In the genomic region with DNA sequence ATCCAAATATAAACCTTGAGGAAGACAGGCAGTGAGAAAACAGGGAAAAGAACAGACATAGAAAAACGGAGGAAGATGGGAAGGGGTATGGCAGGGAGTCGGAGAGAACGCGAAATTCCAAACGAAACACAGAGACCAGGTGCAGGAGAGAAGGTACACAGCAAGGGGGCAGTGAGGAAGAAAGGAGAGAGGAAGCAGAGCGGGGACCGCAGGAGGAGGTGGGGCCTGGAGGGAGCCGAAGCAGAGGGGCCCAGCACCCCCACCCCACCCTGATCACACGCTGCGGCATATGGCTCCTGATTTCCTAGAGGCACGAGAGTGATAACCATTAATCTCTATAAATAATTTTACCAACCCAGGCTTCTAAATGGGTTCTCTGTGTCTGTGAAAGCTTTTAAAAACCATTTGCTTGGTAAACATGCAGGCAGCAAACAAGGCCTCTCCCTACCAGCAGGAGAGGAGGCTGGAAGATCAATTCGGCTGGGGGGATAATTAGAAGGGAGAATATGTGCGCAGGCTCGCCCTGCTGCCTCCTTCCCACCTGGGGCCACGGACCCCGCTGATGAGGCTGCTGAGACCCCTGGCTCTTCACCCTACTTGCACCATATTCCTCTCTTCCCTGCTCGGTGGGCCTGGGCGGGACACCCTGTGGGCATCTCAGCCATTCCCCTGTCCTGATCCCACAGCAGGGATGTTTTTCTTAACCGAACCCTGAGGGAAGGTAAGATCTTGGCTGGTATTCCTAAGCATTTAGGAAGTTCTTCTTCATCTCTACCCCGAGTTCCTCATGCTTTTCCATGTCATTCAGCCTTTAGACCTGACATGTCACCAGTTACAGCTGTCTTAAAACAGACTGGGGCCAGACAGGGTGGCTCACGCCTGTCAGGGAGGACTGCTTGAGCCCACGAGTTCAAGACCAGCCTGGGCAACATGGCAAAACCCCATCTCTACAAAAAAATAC, we compare ENCODE assay signal across 19 cellular contexts.
DNase-seq lines count a peak whose midpoint lies in the region; ATAC-seq and TF ChIP-seq lines count a peak whose summit lies in the region.
"Had no signal": no experiment of that assay in that cellular context is flagged by ENCODE, and none has a peak within 500 bp of the region (broad histone marks: within the 10 kb centered on the region; RNA-seq: fewer than 3 reads in every experiment).

No MANE protein-coding gene starts in this region.

- no peak overlapping the region for H3K4me2 ChIP-seq in SK-N-SH

- peaks cover 3% of the 10 kb centered on the region for H3K36me3 Mint-ChIP-seq in T-helper 17 cell (ENCODE audit: low read depth)
- H3K36me3 Mint-ChIP-seq: activated naive CD8-positive, alpha-beta T cell treated with anti-CD3 and anti-CD28 coated beads for 36 hours had no signal

- DNase-seq in SK-N-SH = peak; percentile 76
- DNase-seq in NCI-H2107 treated with DMSO at 0.1 percent for 48 hours (lab: John Stamatoyannopoulos, UW; ENCODE audit: unreplicated experiment) = peak; percentile 79
- DNase-seq in iPS DF 19.7 (ENCODE audit: low read depth, low spot score) = peak; percentile 23
- peak; percentile 67 for DNase-seq in posterior vena cava (ENCODE audit: low spot score)
- DNase-seq in caudate nucleus (lab: John Stamatoyannopoulos, UW) = no peak
- no peak for DNase-seq in T-helper 17 cell
- DNase-seq: activated CD8-positive, alpha-beta T cell treated with anti-CD3 and anti-CD28 coated beads, Interleukin-2, amount 10 ng/mL, durations not matched to agents 7 days and 5 days; activated naive CD8-positive, alpha-beta T cell treated with anti-CD3 and anti-CD28 coated beads for 36 hours; activated T-cell treated with anti-CD3 and anti-CD28 coated beads, Interleukin-2, amount 50 U/mL, for 72 hours; colonic mucosa; foreskin fibroblast; left ventricle myocardium superior; NCI-H2081 treated with DMSO at 0.1 percent for 48 hours; ovary; stimulated activated naive CD8-positive, alpha-beta T cell treated with anti-CD3 and anti-CD28 coated beads, Interleukin-15, Interleukin-2, amounts not matched to agents 100 U/mL and 50 U/mL, for 24 hours; upper lobe of left lung had no signal

- peaks cover 48% of the 10 kb centered on the region for H3K27me3 Mint-ChIP-seq in T-helper 17 cell

- H3K27ac Mint-ChIP-seq in T-helper 17 cell = no peak overlapping the region
- H3K27ac Mint-ChIP-seq: activated CD8-positive, alpha-beta T cell treated with anti-CD3 and anti-CD28 coated beads, Interleukin-2, amount 10 ng/mL, durations not matched to agents 7 days and 5 days; activated naive CD8-positive, alpha-beta T cell treated with anti-CD3 and anti-CD28 coated beads for 36 hours; activated T-cell treated with anti-CD3 and anti-CD28 coated beads, Interleukin-2, amount 50 U/mL, for 72 hours had no signal

- H3K27ac ChIP-seq in SK-N-SH (ENCODE audit: low read depth in 2 of 2, low read length in 1 of 2) (no peak overlapping the region; a peak in 1 of 4 replicates), caudate nucleus (ENCODE audit: low read depth, low read length) (no peak overlapping the region)
- H3K27ac ChIP-seq: colonic mucosa, ovary, RWPE1, upper lobe of left lung had no signal

- H3K36me3 ChIP-seq in SK-N-SH (replicated peaks in 1 of 2; ENCODE audit: control insufficient read depth in 1 of 2, insufficient read depth in 2 of 2, low read length in 1 of 2) = no peaks in the 10 kb centered on the region
- H3K36me3 ChIP-seq: colonic mucosa, ovary, upper lobe of left lung had no signal

- ATAC-seq in SK-N-SH treated with all-trans-retinoic acid at 6 μM for 48 hours (no peak), GM18505 (IDR thresholded peaks at IDR 0.05; ENCODE audit: unreplicated experiment) (no peak), T-helper 17 cell (no peak)
- ATAC-seq: activated CD8-positive, alpha-beta T cell treated with anti-CD3 and anti-CD28 coated beads, Interleukin-2, amount 10 ng/mL, durations not matched to agents 7 days and 5 days; activated T-cell treated with anti-CD3 and anti-CD28 coated beads, Interleukin-2, amount 50 U/mL, for 72 hours; left ventricle myocardium superior; stimulated activated naive CD8-positive, alpha-beta T cell treated with anti-CD3 and anti-CD28 coated beads, Interleukin-15, Interleukin-2, amounts not matched to agents 100 U/mL and 50 U/mL, for 24 hours had no signal

- H3K4me3 ChIP-seq in SK-N-SH (ENCODE audit: low read depth in 2 of 2, low read length in 1 of 2) = no peak overlapping the region
- H3K4me3 ChIP-seq: colonic mucosa, ovary, upper lobe of left lung had no signal

- TF ChIP-seq POLR2A in GM18505 (IDR thresholded peaks at IDR 0.05; ENCODE audit: borderline replicate concordance, extremely low read depth, insufficient read depth, insufficient read length) = no peak

- H3K4me1 ChIP-seq in SK-N-SH (ENCODE audit: control insufficient read depth in 1 of 2, insufficient read depth in 2 of 2, low read depth in 1 of 2, low read length in 1 of 2) = peaks cover 0 to 6% of the 10 kb centered on the region in 2 experiments; a peak in 1 of 4 replicates
- H3K4me1 ChIP-seq: colonic mucosa, upper lobe of left lung had no signal

- 40% methylated on average over 21 of the region's 22 CpGs for WGBS in SK-N-SH (ENCODE audit: low lambda C conversion rate)

- no peaks in the 10 kb centered on the region for H3K9me2 ChIP-seq in SK-N-SH

- H3K4me3 Mint-ChIP-seq in T-helper 17 cell = no peak overlapping the region
- H3K4me3 Mint-ChIP-seq: activated CD8-positive, alpha-beta T cell treated with anti-CD3 and anti-CD28 coated beads, Interleukin-2, amount 10 ng/mL, durations not matched to agents 7 days and 5 days; activated naive CD8-positive, alpha-beta T cell treated with anti-CD3 and anti-CD28 coated beads for 36 hours; activated T-cell treated with anti-CD3 and anti-CD28 coated beads, Interleukin-2, amount 50 U/mL, for 72 hours had no signal

- H3K79me2 ChIP-seq in SK-N-SH (ENCODE audit: insufficient read depth) = no peaks in the 10 kb centered on the region

- POLR2A ChIA-PET in SK-N-SH (lab: Yijun Ruan, JAX) = interaction anchor here (0.9 kb wide), 1 partner anchor 10 kb away, joined by 3 read pairs; no protein-coding TSS in a partner anchor

- CTCF ChIA-PET in SK-N-SH (lab: Yijun Ruan, JAX) = no interaction called here

- peaks cover 8% of the 10 kb centered on the region for H3K4me1 Mint-ChIP-seq in T-helper 17 cell

- H2AFZ ChIP-seq in SK-N-SH (ENCODE audit: low read depth) = no peak overlapping the region

- H3K9me3 ChIP-seq in SK-N-SH (no peaks in the 10 kb centered on the region), T-helper 17 cell (ENCODE audit: control insufficient read depth, low read length, poor library complexity, severe bottlenecking) (no peaks in the 10 kb centered on the region)
- H3K9me3 ChIP-seq: colonic mucosa, ovary, upper lobe of left lung had no signal

- H3F3A ChIP-seq in SK-N-SH (replicated peaks; ENCODE audit: insufficient read depth) = no peaks in the 10 kb centered on the region

- H3K9ac ChIP-seq in SK-N-SH = no peak overlapping the region

- H4K20me1 ChIP-seq in SK-N-SH (ENCODE audit: insufficient read depth) = no peaks in the 10 kb centered on the region

- TF ChIP-seq EP300 in SK-N-SH (IDR thresholded peaks at IDR 0.05; ENCODE audit: borderline replicate concordance in 1 of 2, low read depth in 1 of 2, low read length in 1 of 2) = no peak

- no peak for TF ChIP-seq CTCF in SK-N-SH (IDR thresholded peaks at IDR 0.05)

- no peaks in the 10 kb centered on the region for H3K27me3 ChIP-seq in SK-N-SH (ENCODE audit: insufficient read depth)
- H3K27me3 ChIP-seq: colonic mucosa, ovary, upper lobe of left lung had no signal

- TF ChIP-seq RAD21 in SK-N-SH (IDR thresholded peaks at IDR 0.05; ENCODE audit: low read length) = no peak

- intact Hi-C loops in posterior vena cava (cut with DNase I) = no loop called here

TF ChIP-seq in SK-N-SH, 30 proteins besides CTCF, POLR2A, EP300 and RAD21 (continues in another document):
- TF ChIP-seq, protein P1, sequence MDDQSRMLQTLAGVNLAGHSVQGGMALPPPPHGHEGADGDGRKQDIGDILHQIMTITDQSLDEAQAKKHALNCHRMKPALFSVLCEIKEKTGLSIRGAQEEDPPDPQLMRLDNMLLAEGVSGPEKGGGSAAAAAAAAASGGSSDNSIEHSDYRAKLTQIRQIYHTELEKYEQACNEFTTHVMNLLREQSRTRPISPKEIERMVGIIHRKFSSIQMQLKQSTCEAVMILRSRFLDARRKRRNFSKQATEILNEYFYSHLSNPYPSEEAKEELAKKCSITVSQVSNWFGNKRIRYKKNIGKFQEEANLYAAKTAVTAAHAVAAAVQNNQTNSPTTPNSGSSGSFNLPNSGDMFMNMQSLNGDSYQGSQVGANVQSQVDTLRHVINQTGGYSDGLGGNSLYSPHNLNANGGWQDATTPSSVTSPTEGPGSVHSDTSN (IDR thresholded peaks at IDR 0.05) = no peak
- TF ChIP-seq CHD2 (IDR thresholded peaks at IDR 0.05; ENCODE audit: low read length, partially characterized antibody) = no peak

TF ChIP-seq in SK-N-SH treated with all-trans-retinoic acid at 6 μM for 48 hours, 23 proteins besides CTCF, POLR2A, EP300 and RAD21:
- TF ChIP-seq ZFP30 (CRISPR knock-in tag; IDR thresholded peaks at IDR 0.05) = no peak
- no peak for TF ChIP-seq TSHZ2 (CRISPR knock-in tag; IDR thresholded peaks at IDR 0.05)
- no peak for TF ChIP-seq TOX (CRISPR knock-in tag; IDR thresholded peaks at IDR 0.05; ENCODE audit: borderline replicate concordance)
- TF ChIP-seq ZNF565 (CRISPR knock-in tag; conservative IDR thresholded peaks at IDR 0.05; ENCODE audit: low read depth) = no peak
- no peak for TF ChIP-seq SNAI2 (CRISPR knock-in tag; IDR thresholded peaks at IDR 0.05)

Comparison
In these comparisons a context has a peak if more than half of its experiments do, and no peak if none do; other contexts are left out.
1. DNase-seq: peak in SK-N-SH (single experiment), NCI-H2107 treated with DMSO at 0.1 percent for 48 hours (single experiment), iPS DF 19.7 (single experiment) and posterior vena cava (single experiment); none in caudate nucleus (0 of 61) and T-helper 17 cell (0 of 3).